In genomic region chr9:38087934-38088925, GRCh38 we compare ENCODE assay signal across 8 cellular contexts. TPM values are rescaled to one million over a fixed set of nuclear protein-coding genes. Genes with fewer than 3 reads are reported as not detected.
DNase-seq lines count a peak whose midpoint lies in the region; ATAC-seq, FAIRE-seq and TF ChIP-seq lines count a peak whose summit lies in the region.

No MANE protein-coding gene starts in this region.

- H3K36me3 ChIP-seq in endothelial cell of umbilical vein (ENCODE audit: control insufficient read depth in 2 of 2, extremely low read depth in 1 of 2, insufficient read depth in 2 of 2, low read length in 2 of 2) = no peaks in the 10 kb centered on the region

- H4K20me1 ChIP-seq in endothelial cell of umbilical vein (replicated peaks; ENCODE audit: control insufficient read depth, extremely low read depth, insufficient read depth, low read length) = no peaks in the 10 kb centered on the region

- peak; percentile 96 to 98 for TF ChIP-seq CTCF in endothelial cell of umbilical vein (IDR thresholded peaks at IDR 0.05; ENCODE audit: extremely low read depth in 1 of 2, insufficient read depth in 1 of 2, low read depth in 1 of 2, low read length in 2 of 2)
- peak; percentile 99 for TF ChIP-seq CTCF in natural killer cell (IDR thresholded peaks at IDR 0.05)

- CTCF ChIA-PET in endothelial cell of umbilical vein (lab: Charles Lee) = interaction anchor here (0.6 to 3.8 kb wide), 48 partner anchors 9 to 345 kb away, joined by 3 to 82 read pairs (median 5); partner anchors contain the start of genes SHB and SLC25A51

- H3K27me3 Mint-ChIP-seq in natural killer cell (ENCODE audit: low read depth in 2 of 2) = peaks cover 13 to 29% of the 10 kb centered on the region in 2 donors

- BruUV-seq in endothelial cell of umbilical vein (replicated peaks; lab: Mats Ljungman, UMichigan) = no TSS peak

- no peak overlapping the region for H3K4me3 Mint-ChIP-seq in natural killer cell

- H2AFZ ChIP-seq in endothelial cell of umbilical vein (ENCODE audit: low read depth, low read length) = peak overlapping the region; percentile 4

- H3K4me2 ChIP-seq in endothelial cell of umbilical vein (ENCODE audit: insufficient read depth, low read length) = peak overlapping the region; percentile 23

- TF ChIP-seq POLR2A in endothelial cell of umbilical vein (IDR thresholded peaks at IDR 0.05; ENCODE audit: low read depth, low read length) = no peak

- H3K27ac Mint-ChIP-seq in natural killer cell = no peak overlapping the region

- no peaks in the 10 kb centered on the region for H3K27me3 ChIP-seq in endothelial cell of umbilical vein (ENCODE audit: control insufficient read depth in 2 of 2, insufficient read depth in 2 of 2, low read length in 2 of 2)

- ATAC-seq in GM21515 (IDR thresholded peaks at IDR 0.05; ENCODE audit: unreplicated experiment) (peak; percentile 45), natural killer cell (peak; percentile 88 to 94 (median 88)), GM21717 (IDR thresholded peaks at IDR 0.05; ENCODE audit: unreplicated experiment) (no peak)
- ATAC-seq in stimulated activated naive CD8-positive, alpha-beta T cell treated with anti-CD3 and anti-CD28 coated beads, Interleukin-15, Interleukin-2, amounts not matched to agents 100 U/mL and 50 U/mL, for 24 hours = peak; percentile 35

- peak; percentile 92 for FAIRE-seq in endothelial cell of umbilical vein (lab: Jason Lieb, UNC)

- dilution Hi-C loops in endothelial cell of umbilical vein (cut with MboI; ENCODE audit: extremely low pct_ligation_motif_present, low sequenced_read_pairs) = no loop called here

- no peak overlapping the region for H3K4me3 ChIP-seq in endothelial cell of umbilical vein (replicated peaks in 1 of 3; ENCODE audit: insufficient read depth in 1 of 3, low read depth in 1 of 3, low read length in 3 of 3)

- peak; percentile 84 for DNase-seq in D341Med (ENCODE audit: low spot score)
- DNase-seq in NCI-H146 treated with DMSO at 0.1 percent for 48 hours (lab: John Stamatoyannopoulos, UW; ENCODE audit: unreplicated experiment) = peak; percentile 35
- DNase-seq in activated CD8-positive, alpha-beta memory T cell treated with anti-CD3 and anti-CD28 coated beads for 4 hours (ENCODE audit: low read depth in 2 of 2) = peak; percentile 45 to 51
- DNase-seq in endothelial cell of umbilical vein (ENCODE audit: low read depth, low spot score) = peak; percentile 70
- peak; percentile 73 for DNase-seq in natural killer cell
- peak; percentile 80 for DNase-seq in stimulated activated naive CD8-positive, alpha-beta T cell treated with anti-CD3 and anti-CD28 coated beads, Interleukin-15, Interleukin-2, amounts not matched to agents 100 U/mL and 50 U/mL, for 24 hours

- no peaks in the 10 kb centered on the region for H3K9me3 ChIP-seq in endothelial cell of umbilical vein (replicated peaks; ENCODE audit: control insufficient read depth, insufficient read depth, low read length)

- no peaks in the 10 kb centered on the region for H3K79me2 ChIP-seq in endothelial cell of umbilical vein (ENCODE audit: control insufficient read depth, insufficient read depth, low read length)

- peaks cover 11% of the 10 kb centered on the region for H3K4me1 ChIP-seq in endothelial cell of umbilical vein (ENCODE audit: control insufficient read depth, extremely low read depth, insufficient read depth, low read length)

- intact Hi-C loops in endothelial cell of umbilical vein (cut with micrococcal nuclease) (loop anchor here (1.0 to 2.0 kb wide), 5 partner anchors 72 to 275 kb away; partner anchors contain the start of gene SLC25A51), natural killer cell (cut with micrococcal nuclease) (loop anchor here (1.0 to 2.0 kb wide), 3 partner anchors 175 to 275 kb away; no protein-coding TSS in a partner anchor)

- H3K4me1 Mint-ChIP-seq in natural killer cell = peaks cover 5 to 6% of the 10 kb centered on the region in 2 donors

- POLR2A ChIA-PET in endothelial cell of umbilical vein (lab: Charles Lee) = no interaction called here

- no peak overlapping the region for H3K9ac ChIP-seq in endothelial cell of umbilical vein (replicated peaks; ENCODE audit: extremely low read depth, insufficient read depth, low read length)

- H3K27ac ChIP-seq in endothelial cell of umbilical vein (ENCODE audit: insufficient read depth, low read depth, low read length) = no peak overlapping the region

- H3K9me1 ChIP-seq in endothelial cell of umbilical vein (replicated peaks; ENCODE audit: control insufficient read depth, extremely low read depth, insufficient read depth, low read length) = no peaks in the 10 kb centered on the region

- H3K9me3 Mint-ChIP-seq in natural killer cell = no peaks in the 10 kb centered on the region

- no peaks in the 10 kb centered on the region for H3K36me3 Mint-ChIP-seq in natural killer cell

TF ChIP-seq in endothelial cell of umbilical vein, 7 proteins besides CTCF, POLR2A, EP300 and RAD21:
- TF ChIP-seq JUN (IDR thresholded peaks at IDR 0.05; ENCODE audit: borderline replicate concordance, insufficient read depth, insufficient read length, low read depth) (no peak), EZH2 (IDR thresholded peaks at IDR 0.05; ENCODE audit: borderline replicate concordance, low read depth, low read length, severe bottlenecking) (no peak), GATA2 (IDR thresholded peaks at IDR 0.05; ENCODE audit: insufficient read depth, insufficient read length, low read depth, low read length) (peak; percentile 70), POLR2AphosphoS5 (IDR thresholded peaks at IDR 0.05; ENCODE audit: insufficient read depth, low read depth, low read length) (no peak), MYC (IDR thresholded peaks at IDR 0.05; ENCODE audit: low read depth, low read length) (no peak), MAX (IDR thresholded peaks at IDR 0.05; ENCODE audit: insufficient read depth, insufficient read length) (no peak), FOS (IDR thresholded peaks at IDR 0.05; ENCODE audit: borderline replicate concordance, insufficient read depth, low read length) (peak; percentile 66)

RNA-seq across cellular contexts. Expression of gene SHB, which starts 19.2 kb away (rescaled TPM):
- total RNA-seq in endothelial cell of umbilical vein = 22.3 and 24.9 TPM in 2 replicates
- 13.3 and 13.4 TPM in 2 replicates for polyA plus RNA-seq in endothelial cell of umbilical vein
- polyA plus RNA-seq in endothelial cell of umbilical vein (2011; cell fraction: cytosol; rRNA removed) = 14.1 and 14.4 TPM in 2 replicates
- 20.6 and 22.2 TPM in 2 replicates for polyA plus RNA-seq in endothelial cell of umbilical vein (2011; cell fraction: nucleus; rRNA removed)
- 10.6 and 11.3 TPM in 2 replicates for polyA plus RNA-seq in endothelial cell of umbilical vein (2012)
- polyA minus RNA-seq in endothelial cell of umbilical vein = 11.6 and 14.5 TPM in 2 replicates
- 9.3 TPM for polyA minus RNA-seq in endothelial cell of umbilical vein (2011; cell fraction: cytosol; rRNA and poly(A)+ RNA removed)
- 18.9 and 33.0 TPM in 2 replicates for polyA minus RNA-seq in endothelial cell of umbilical vein (2011; cell fraction: nucleus; rRNA and poly(A)+ RNA removed)
- total RNA-seq in natural killer cell = 1 to 10 TPM; 2.7 to 7.1 (median 2.9) TPM
